In the genomic region with DNA sequence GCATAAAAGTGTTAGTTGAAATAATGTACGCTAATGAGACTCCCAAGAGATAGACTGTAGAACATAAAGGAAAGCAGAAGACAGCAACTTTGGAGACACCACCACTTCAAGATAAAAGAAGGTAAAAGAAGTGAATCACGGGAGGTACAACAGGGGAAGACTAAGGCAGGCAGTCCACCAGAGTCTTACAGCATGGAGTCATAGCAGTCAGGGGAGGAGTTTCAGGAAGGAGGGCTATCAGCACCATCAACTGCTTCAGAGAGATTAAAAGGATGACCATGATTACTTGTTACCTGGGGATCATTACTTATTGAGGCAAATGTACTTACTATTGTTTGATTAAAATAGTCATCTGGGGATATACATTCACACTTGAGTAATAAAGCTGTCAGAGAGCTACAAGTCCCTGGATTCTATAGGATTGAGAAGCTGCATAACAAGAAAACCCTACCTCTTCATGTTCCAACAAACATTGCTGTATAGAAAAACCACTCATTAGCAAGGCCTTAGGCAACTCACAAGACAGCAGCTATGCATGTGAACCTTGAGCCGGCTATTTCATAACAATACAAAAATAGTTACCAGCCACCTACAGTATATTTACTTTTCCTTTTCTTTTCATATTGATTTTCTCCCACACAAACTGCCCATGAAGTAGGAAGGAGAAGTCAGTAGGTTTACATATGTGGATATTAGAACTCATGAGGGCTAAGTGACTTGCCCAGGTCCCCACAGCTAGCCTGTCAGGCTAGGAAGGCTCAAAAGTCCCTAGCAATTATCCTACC, we compare ENCODE assay signal across 1 cellular context.
TF ChIP-seq lines count a peak whose summit lies in the region.

No MANE protein-coding gene starts in this region.

TF ChIP-seq in HepG2, 621 proteins besides CTCF, POLR2A, EP300 and RAD21 (continued from another document and continues in another):
- TF ChIP-seq SMAD9 (CRISPR knock-in tag; IDR thresholded peaks at IDR 0.05) (no peak), MIXL1 (CRISPR knock-in tag; IDR thresholded peaks at IDR 0.05) (peak; percentile 73; the same call in 1 of the 2 replicates), SIN3A (IDR thresholded peaks at IDR 0.05; ENCODE audit: borderline replicate concordance, low read depth, low read length) (no peak), ZNF18 (CRISPR knock-in tag; IDR thresholded peaks at IDR 0.05; ENCODE audit: insufficient replicate concordance) (no peak), ZFX (CRISPR knock-in tag; IDR thresholded peaks at IDR 0.05; ENCODE audit: low read depth) (no peak), HDAC1 (CRISPR knock-in tag; IDR thresholded peaks at IDR 0.05) (peak; percentile 56), NAIF1 (CRISPR knock-in tag; IDR thresholded peaks at IDR 0.05; ENCODE audit: borderline replicate concordance) (no peak), REXO4 (CRISPR knock-in tag; IDR thresholded peaks at IDR 0.05; ENCODE audit: borderline replicate concordance) (no peak), SUZ12 (IDR thresholded peaks at IDR 0.05; ENCODE audit: low read depth, low read length) (no peak), ZNF446 (CRISPR knock-in tag; IDR thresholded peaks at IDR 0.05) (no peak), KAT2B (IDR thresholded peaks at IDR 0.05; ENCODE audit: borderline replicate concordance, low read depth, low read length) (peak; percentile 53; the same call in 1 of the 2 replicates), RFX5 (IDR thresholded peaks at IDR 0.05; ENCODE audit: low read depth, low read length) (no peak), NFKBIZ (CRISPR knock-in tag; IDR thresholded peaks at IDR 0.05) (peak; percentile 82; the same call in 1 of the 2 replicates), MLX (CRISPR knock-in tag; IDR thresholded peaks at IDR 0.05) (no peak), ELF3 (CRISPR knock-in tag; IDR thresholded peaks at IDR 0.05) (peak; percentile 83), NFKB2 (CRISPR knock-in tag; IDR thresholded peaks at IDR 0.05; ENCODE audit: borderline replicate concordance) (no peak), BATF2 (CRISPR knock-in tag; IDR thresholded peaks at IDR 0.05) (no peak), SMYD3 (CRISPR knock-in tag; IDR thresholded peaks at IDR 0.05) (peak; percentile 78; the same call in 1 of the 2 replicates), CEBPB (IDR thresholded peaks at IDR 0.05; ENCODE audit: borderline replicate concordance, low read depth, low read length) (peak; percentile 92), ZNF652 (CRISPR knock-in tag; IDR thresholded peaks at IDR 0.05; ENCODE audit: borderline replicate concordance, low read depth) (peak; percentile 39; the same call in 1 of the 2 replicates), FOSL2 (CRISPR knock-in tag; IDR thresholded peaks at IDR 0.05) (peak; percentile 44), GATA4 (IDR thresholded peaks at IDR 0.05; ENCODE audit: borderline replicate concordance, low read depth) (no peak), FOXK2 (IDR thresholded peaks at IDR 0.05) (no peak), KAT7 (CRISPR knock-in tag; IDR thresholded peaks at IDR 0.05; ENCODE audit: borderline replicate concordance) (0 out of 2 replicates have a peak, but pooled peaks have one; percentile 81), KLF9 (CRISPR knock-in tag; IDR thresholded peaks at IDR 0.05; ENCODE audit: low read depth) (no peak), ZNF773 (CRISPR knock-in tag; IDR thresholded peaks at IDR 0.05; ENCODE audit: borderline replicate concordance) (no peak), IKZF1 (IDR thresholded peaks at IDR 0.05) (no peak), SKI (IDR thresholded peaks at IDR 0.05; ENCODE audit: partially characterized antibody) (peak; percentile 53), MTF1 (CRISPR knock-in tag; IDR thresholded peaks at IDR 0.05) (no peak), KLF16 (CRISPR knock-in tag; IDR thresholded peaks at IDR 0.05) (peak in 1 of 2 experiments; percentile 91; a peak in 2 of 4 replicates), MIER3 (CRISPR knock-in tag; IDR thresholded peaks at IDR 0.05; ENCODE audit: borderline replicate concordance) (0 out of 2 replicates have a peak, but pooled peaks have one; percentile 74), HNF4G (IDR thresholded peaks at IDR 0.05; ENCODE audit: borderline replicate concordance, low read depth, low read length) (peak; percentile 87), HNF4G (CRISPR knock-in tag; IDR thresholded peaks at IDR 0.05; ENCODE audit: borderline replicate concordance, low read depth) (peak; percentile 83; the same call in 1 of the 2 replicates), ISL2 (CRISPR knock-in tag; IDR thresholded peaks at IDR 0.05) (peak; percentile 88), NCOA1 (CRISPR knock-in tag; IDR thresholded peaks at IDR 0.05) (no peak), FOXA1 (IDR thresholded peaks at IDR 0.05) (peak; percentile 52), FOXA1 (CRISPR knock-in tag; IDR thresholded peaks at IDR 0.05) (peak; percentile 86)
- TF ChIP-seq, protein P1, sequence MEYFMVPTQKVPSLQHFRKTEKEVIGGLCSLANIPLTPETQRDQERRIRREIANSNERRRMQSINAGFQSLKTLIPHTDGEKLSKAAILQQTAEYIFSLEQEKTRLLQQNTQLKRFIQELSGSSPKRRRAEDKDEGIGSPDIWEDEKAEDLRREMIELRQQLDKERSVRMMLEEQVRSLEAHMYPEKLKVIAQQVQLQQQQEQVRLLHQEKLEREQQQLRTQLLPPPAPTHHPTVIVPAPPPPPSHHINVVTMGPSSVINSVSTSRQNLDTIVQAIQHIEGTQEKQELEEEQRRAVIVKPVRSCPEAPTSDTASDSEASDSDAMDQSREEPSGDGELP (IDR thresholded peaks at IDR 0.05; ENCODE audit: borderline replicate concordance, low read depth) = no peak
- TF ChIP-seq, protein P2, sequence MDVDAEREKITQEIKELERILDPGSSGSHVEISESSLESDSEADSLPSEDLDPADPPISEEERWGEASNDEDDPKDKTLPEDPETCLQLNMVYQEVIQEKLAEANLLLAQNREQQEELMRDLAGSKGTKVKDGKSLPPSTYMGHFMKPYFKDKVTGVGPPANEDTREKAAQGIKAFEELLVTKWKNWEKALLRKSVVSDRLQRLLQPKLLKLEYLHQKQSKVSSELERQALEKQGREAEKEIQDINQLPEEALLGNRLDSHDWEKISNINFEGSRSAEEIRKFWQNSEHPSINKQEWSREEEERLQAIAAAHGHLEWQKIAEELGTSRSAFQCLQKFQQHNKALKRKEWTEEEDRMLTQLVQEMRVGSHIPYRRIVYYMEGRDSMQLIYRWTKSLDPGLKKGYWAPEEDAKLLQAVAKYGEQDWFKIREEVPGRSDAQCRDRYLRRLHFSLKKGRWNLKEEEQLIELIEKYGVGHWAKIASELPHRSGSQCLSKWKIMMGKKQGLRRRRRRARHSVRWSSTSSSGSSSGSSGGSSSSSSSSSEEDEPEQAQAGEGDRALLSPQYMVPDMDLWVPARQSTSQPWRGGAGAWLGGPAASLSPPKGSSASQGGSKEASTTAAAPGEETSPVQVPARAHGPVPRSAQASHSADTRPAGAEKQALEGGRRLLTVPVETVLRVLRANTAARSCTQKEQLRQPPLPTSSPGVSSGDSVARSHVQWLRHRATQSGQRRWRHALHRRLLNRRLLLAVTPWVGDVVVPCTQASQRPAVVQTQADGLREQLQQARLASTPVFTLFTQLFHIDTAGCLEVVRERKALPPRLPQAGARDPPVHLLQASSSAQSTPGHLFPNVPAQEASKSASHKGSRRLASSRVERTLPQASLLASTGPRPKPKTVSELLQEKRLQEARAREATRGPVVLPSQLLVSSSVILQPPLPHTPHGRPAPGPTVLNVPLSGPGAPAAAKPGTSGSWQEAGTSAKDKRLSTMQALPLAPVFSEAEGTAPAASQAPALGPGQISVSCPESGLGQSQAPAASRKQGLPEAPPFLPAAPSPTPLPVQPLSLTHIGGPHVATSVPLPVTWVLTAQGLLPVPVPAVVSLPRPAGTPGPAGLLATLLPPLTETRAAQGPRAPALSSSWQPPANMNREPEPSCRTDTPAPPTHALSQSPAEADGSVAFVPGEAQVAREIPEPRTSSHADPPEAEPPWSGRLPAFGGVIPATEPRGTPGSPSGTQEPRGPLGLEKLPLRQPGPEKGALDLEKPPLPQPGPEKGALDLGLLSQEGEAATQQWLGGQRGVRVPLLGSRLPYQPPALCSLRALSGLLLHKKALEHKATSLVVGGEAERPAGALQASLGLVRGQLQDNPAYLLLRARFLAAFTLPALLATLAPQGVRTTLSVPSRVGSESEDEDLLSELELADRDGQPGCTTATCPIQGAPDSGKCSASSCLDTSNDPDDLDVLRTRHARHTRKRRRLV (CRISPR knock-in tag; IDR thresholded peaks at IDR 0.05) = no peak
- TF ChIP-seq, protein P3, sequence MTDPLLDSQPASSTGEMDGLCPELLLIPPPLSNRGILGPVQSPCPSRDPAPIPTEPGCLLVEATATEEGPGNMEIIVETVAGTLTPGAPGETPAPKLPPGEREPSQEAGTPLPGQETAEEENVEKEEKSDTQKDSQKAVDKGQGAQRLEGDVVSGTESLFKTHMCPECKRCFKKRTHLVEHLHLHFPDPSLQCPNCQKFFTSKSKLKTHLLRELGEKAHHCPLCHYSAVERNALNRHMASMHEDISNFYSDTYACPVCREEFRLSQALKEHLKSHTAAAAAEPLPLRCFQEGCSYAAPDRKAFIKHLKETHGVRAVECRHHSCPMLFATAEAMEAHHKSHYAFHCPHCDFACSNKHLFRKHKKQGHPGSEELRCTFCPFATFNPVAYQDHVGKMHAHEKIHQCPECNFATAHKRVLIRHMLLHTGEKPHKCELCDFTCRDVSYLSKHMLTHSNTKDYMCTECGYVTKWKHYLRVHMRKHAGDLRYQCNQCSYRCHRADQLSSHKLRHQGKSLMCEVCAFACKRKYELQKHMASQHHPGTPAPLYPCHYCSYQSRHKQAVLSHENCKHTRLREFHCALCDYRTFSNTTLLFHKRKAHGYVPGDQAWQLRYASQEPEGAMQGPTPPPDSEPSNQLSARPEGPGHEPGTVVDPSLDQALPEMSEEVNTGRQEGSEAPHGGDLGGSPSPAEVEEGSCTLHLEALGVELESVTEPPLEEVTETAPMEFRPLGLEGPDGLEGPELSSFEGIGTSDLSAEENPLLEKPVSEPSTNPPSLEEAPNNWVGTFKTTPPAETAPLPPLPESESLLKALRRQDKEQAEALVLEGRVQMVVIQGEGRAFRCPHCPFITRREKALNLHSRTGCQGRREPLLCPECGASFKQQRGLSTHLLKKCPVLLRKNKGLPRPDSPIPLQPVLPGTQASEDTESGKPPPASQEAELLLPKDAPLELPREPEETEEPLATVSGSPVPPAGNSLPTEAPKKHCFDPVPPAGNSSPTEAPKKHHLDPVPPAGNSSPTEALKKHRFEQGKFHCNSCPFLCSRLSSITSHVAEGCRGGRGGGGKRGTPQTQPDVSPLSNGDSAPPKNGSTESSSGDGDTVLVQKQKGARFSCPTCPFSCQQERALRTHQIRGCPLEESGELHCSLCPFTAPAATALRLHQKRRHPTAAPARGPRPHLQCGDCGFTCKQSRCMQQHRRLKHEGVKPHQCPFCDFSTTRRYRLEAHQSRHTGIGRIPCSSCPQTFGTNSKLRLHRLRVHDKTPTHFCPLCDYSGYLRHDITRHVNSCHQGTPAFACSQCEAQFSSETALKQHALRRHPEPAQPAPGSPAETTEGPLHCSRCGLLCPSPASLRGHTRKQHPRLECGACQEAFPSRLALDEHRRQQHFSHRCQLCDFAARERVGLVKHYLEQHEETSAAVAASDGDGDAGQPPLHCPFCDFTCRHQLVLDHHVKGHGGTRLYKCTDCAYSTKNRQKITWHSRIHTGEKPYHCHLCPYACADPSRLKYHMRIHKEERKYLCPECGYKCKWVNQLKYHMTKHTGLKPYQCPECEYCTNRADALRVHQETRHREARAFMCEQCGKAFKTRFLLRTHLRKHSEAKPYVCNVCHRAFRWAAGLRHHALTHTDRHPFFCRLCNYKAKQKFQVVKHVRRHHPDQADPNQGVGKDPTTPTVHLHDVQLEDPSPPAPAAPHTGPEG (CRISPR knock-in tag; IDR thresholded peaks at IDR 0.05) = no peak
- TF ChIP-seq, protein P4, sequence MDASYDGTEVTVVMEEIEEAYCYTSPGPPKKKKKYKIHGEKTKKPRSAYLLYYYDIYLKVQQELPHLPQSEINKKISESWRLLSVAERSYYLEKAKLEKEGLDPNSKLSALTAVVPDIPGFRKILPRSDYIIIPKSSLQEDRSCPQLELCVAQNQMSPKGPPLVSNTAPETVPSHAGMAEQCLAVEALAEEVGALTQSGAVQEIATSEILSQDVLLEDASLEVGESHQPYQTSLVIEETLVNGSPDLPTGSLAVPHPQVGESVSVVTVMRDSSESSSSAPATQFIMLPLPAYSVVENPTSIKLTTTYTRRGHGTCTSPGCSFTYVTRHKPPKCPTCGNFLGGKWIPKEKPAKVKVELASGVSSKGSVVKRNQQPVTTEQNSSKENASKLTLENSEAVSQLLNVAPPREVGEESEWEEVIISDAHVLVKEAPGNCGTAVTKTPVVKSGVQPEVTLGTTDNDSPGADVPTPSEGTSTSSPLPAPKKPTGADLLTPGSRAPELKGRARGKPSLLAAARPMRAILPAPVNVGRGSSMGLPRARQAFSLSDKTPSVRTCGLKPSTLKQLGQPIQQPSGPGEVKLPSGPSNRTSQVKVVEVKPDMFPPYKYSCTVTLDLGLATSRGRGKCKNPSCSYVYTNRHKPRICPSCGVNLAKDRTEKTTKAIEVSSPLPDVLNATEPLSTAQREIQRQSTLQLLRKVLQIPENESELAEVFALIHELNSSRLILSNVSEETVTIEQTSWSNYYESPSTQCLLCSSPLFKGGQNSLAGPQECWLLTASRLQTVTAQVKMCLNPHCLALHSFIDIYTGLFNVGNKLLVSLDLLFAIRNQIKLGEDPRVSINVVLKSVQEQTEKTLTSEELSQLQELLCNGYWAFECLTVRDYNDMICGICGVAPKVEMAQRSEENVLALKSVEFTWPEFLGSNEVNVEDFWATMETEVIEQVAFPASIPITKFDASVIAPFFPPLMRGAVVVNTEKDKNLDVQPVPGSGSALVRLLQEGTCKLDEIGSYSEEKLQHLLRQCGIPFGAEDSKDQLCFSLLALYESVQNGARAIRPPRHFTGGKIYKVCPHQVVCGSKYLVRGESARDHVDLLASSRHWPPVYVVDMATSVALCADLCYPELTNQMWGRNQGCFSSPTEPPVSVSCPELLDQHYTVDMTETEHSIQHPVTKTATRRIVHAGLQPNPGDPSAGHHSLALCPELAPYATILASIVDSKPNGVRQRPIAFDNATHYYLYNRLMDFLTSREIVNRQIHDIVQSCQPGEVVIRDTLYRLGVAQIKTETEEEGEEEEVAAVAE (CRISPR knock-in tag; IDR thresholded peaks at IDR 0.05; ENCODE audit: borderline replicate concordance) = peak; percentile 55; the same call in 1 of the 2 replicates
